In genomic region chr2:22281033-22281432, GRCh38 we compare ENCODE assay signal across 12 cellular contexts.
A peak's percentile ranks its signal among the peaks of the same experiment; 100 is the strongest.
DNase-seq lines count a peak whose midpoint lies in the region; TF ChIP-seq lines count a peak whose summit lies in the region.
"Had no signal": no experiment of that assay in that cellular context is flagged by ENCODE, and none has a peak within 500 bp of the region (broad histone marks: within the 10 kb centered on the region; RNA-seq: fewer than 3 reads in every experiment).

No MANE protein-coding gene starts in this region.

- H3K36me3 Mint-ChIP-seq in brain = no peaks in the 10 kb centered on the region

- peak; percentile 1 for DNase-seq in ELR (ENCODE audit: low read depth)
- DNase-seq in NCI-H2227 (lab: John Stamatoyannopoulos, UW; ENCODE audit: unreplicated experiment) = peak; percentile 75
- DNase-seq in mucosa of gallbladder (ENCODE audit: low spot score) = peak; percentile 40
- no peak for DNase-seq in ACHN
- no peak for DNase-seq in KG1 (lab: John Stamatoyannopoulos, UW)
- no peak for DNase-seq in hepatic stellate cell (ENCODE audit: low spot score)
- DNase-seq in C1 segment of cervical spinal cord (lab: John Stamatoyannopoulos, UW) = no peak
- DNase-seq: central memory CD4-positive, alpha-beta T cell; GDM1; HCEC 1CT; NCI-H510A had no signal

- H3K27ac Mint-ChIP-seq in brain = peak overlapping the region in 3 of 5 experiments; percentile 40 to 68 (median 49)

- peaks cover 38% of the 10 kb centered on the region for H3K4me1 Mint-ChIP-seq in brain

- H3K9me3 Mint-ChIP-seq in brain = no peaks in the 10 kb centered on the region

- H3K27me3 Mint-ChIP-seq in brain = no peaks in the 10 kb centered on the region

- H3K4me3 Mint-ChIP-seq in brain = no peak overlapping the region

- in situ Hi-C loops in ACHN (cut with HindIII; ENCODE audit: low pct_ligation_motif_present, low pct_unique_long_range_greater_than_20kb, low sequenced_read_pairs) = no loop called here

- no peak for TF ChIP-seq CTCF in brain (conservative IDR thresholded peaks at IDR 0.05)

Comparison
In these comparisons a context has a peak if more than half of its experiments do, and no peak if none do; other contexts are left out.
1. DNase-seq: peak in ELR (single experiment), NCI-H2227 (single experiment) and mucosa of gallbladder (single experiment); none in ACHN (single experiment), KG1 (single experiment), hepatic stellate cell (single experiment) and C1 segment of cervical spinal cord (0 of 14).